ENCODE assay signal across 8 cellular contexts in genomic region chr5:79878721-79879336, GRCh38.
DNase-seq lines count a peak whose midpoint lies in the region; ATAC-seq and TF ChIP-seq lines count a peak whose summit lies in the region.

No MANE protein-coding gene starts in this region.

- POLR2A ChIA-PET in AG04450 (lab: Yijun Ruan, JAX) = no interaction called here

- H3K9me3 ChIP-seq in AG04450 (ENCODE audit: control insufficient read depth, insufficient read depth, low read length) (no peaks in the 10 kb centered on the region), tibial artery (no peaks in the 10 kb centered on the region)

- no peaks in the 10 kb centered on the region for H3K36me3 ChIP-seq in H7 (replicated peaks; ENCODE audit: control insufficient read depth, insufficient read depth, low read length)
- no peaks in the 10 kb centered on the region for H3K36me3 ChIP-seq in tibial artery

- TF ChIP-seq CTCF in AG04450 (IDR thresholded peaks at IDR 0.05; ENCODE audit: low read depth, low read length) (peak; percentile 46), WI38 (IDR thresholded peaks at IDR 0.05; ENCODE audit: low read depth, low read length) (0 out of 2 replicates have a peak, but pooled peaks have one; percentile 17), tibial artery (IDR thresholded peaks at IDR 0.05) (no peak)

- CTCF ChIA-PET in AG04450 (lab: Charles Lee) = interaction anchor here (0.7 to 2.0 kb wide), 5 partner anchors 21 to 212 kb away, joined by 3 to 22 read pairs (median 3); no protein-coding TSS in a partner anchor

- peaks cover 2% of the 10 kb centered on the region for H3K27me3 ChIP-seq in AG04450 (ENCODE audit: control insufficient read depth, insufficient read depth, low read length)
- no peaks in the 10 kb centered on the region; the same call in 1 of the 2 replicates for H3K27me3 ChIP-seq in H7 (ENCODE audit: control insufficient read depth, insufficient read depth, low read length)
- H3K27me3 ChIP-seq in tibial artery = no peaks in the 10 kb centered on the region

- intact Hi-C loops in tibial artery (cut with DNase I; ENCODE audit: low total_unique reads) = no loop called here

- DNase-seq in AG04450 (ENCODE audit: low read depth, low spot score) = no peak
- peak; percentile 75 for DNase-seq in H7
- peak; percentile 6 for DNase-seq in foreskin melanocyte
- no peak for DNase-seq in tibial artery
- DNase-seq in C1 segment of cervical spinal cord (lab: John Stamatoyannopoulos, UW) = no peak

- no peak for ATAC-seq in HG03175 (IDR thresholded peaks at IDR 0.05; ENCODE audit: unreplicated experiment)
- no peak for ATAC-seq in GM19324 (IDR thresholded peaks at IDR 0.05; ENCODE audit: low FRiP score, unreplicated experiment)

- H3K4me1 ChIP-seq in tibial artery = no peaks in the 10 kb centered on the region

- H3K27ac ChIP-seq in AG04450 (ENCODE audit: low read depth, low read length) (no peak overlapping the region), tibial artery (no peak overlapping the region)

- H3K4me3 ChIP-seq in AG04450 (ENCODE audit: low read depth, low read length) = no peak overlapping the region
- H3K4me3 ChIP-seq in H7 (ENCODE audit: insufficient read depth, low read depth, low read length) = no peak overlapping the region
- no peak overlapping the region for H3K4me3 ChIP-seq in WI38 (ENCODE audit: low read depth, low read length)
- no peak overlapping the region for H3K4me3 ChIP-seq in tibial artery

Comparison
In these comparisons a context has a peak if more than half of its experiments do, and no peak if none do; other contexts are left out.
1. DNase-seq: peak in H7 (single experiment) and foreskin melanocyte (single experiment); none in AG04450 (single experiment), tibial artery (0 of 2) and C1 segment of cervical spinal cord (0 of 14).
2. CTCF ChIP-seq: peak in AG04450 (single experiment) and WI38 (single experiment); none in tibial artery (0 of 2).